1 cellular context compared by ENCODE assay signal in the genomic region with DNA sequence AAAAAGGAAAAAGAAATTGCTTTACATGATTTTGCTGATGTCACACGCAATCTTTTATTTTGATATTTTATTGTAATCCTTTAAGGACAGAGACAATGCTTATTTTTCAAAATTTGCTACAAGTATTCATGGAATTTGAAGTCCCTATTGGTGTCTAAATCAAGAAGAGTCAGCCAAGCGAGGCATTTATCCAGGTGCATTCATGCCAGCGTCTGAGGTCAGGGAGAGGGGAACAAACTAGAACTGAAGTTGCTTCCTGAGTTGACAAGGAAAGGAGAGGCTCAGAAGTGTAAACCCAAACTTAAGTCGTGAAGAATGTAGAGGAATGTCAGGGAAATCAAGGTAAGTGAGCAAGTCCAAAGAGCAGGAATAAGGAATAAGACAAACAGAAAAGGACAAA.
TF ChIP-seq lines count a peak whose summit lies in the region.

No MANE protein-coding gene starts in this region.

TF ChIP-seq in GM23338, 12 proteins besides CTCF, POLR2A, EP300 and RAD21 (continued from another document):
- TF ChIP-seq, protein P1, sequence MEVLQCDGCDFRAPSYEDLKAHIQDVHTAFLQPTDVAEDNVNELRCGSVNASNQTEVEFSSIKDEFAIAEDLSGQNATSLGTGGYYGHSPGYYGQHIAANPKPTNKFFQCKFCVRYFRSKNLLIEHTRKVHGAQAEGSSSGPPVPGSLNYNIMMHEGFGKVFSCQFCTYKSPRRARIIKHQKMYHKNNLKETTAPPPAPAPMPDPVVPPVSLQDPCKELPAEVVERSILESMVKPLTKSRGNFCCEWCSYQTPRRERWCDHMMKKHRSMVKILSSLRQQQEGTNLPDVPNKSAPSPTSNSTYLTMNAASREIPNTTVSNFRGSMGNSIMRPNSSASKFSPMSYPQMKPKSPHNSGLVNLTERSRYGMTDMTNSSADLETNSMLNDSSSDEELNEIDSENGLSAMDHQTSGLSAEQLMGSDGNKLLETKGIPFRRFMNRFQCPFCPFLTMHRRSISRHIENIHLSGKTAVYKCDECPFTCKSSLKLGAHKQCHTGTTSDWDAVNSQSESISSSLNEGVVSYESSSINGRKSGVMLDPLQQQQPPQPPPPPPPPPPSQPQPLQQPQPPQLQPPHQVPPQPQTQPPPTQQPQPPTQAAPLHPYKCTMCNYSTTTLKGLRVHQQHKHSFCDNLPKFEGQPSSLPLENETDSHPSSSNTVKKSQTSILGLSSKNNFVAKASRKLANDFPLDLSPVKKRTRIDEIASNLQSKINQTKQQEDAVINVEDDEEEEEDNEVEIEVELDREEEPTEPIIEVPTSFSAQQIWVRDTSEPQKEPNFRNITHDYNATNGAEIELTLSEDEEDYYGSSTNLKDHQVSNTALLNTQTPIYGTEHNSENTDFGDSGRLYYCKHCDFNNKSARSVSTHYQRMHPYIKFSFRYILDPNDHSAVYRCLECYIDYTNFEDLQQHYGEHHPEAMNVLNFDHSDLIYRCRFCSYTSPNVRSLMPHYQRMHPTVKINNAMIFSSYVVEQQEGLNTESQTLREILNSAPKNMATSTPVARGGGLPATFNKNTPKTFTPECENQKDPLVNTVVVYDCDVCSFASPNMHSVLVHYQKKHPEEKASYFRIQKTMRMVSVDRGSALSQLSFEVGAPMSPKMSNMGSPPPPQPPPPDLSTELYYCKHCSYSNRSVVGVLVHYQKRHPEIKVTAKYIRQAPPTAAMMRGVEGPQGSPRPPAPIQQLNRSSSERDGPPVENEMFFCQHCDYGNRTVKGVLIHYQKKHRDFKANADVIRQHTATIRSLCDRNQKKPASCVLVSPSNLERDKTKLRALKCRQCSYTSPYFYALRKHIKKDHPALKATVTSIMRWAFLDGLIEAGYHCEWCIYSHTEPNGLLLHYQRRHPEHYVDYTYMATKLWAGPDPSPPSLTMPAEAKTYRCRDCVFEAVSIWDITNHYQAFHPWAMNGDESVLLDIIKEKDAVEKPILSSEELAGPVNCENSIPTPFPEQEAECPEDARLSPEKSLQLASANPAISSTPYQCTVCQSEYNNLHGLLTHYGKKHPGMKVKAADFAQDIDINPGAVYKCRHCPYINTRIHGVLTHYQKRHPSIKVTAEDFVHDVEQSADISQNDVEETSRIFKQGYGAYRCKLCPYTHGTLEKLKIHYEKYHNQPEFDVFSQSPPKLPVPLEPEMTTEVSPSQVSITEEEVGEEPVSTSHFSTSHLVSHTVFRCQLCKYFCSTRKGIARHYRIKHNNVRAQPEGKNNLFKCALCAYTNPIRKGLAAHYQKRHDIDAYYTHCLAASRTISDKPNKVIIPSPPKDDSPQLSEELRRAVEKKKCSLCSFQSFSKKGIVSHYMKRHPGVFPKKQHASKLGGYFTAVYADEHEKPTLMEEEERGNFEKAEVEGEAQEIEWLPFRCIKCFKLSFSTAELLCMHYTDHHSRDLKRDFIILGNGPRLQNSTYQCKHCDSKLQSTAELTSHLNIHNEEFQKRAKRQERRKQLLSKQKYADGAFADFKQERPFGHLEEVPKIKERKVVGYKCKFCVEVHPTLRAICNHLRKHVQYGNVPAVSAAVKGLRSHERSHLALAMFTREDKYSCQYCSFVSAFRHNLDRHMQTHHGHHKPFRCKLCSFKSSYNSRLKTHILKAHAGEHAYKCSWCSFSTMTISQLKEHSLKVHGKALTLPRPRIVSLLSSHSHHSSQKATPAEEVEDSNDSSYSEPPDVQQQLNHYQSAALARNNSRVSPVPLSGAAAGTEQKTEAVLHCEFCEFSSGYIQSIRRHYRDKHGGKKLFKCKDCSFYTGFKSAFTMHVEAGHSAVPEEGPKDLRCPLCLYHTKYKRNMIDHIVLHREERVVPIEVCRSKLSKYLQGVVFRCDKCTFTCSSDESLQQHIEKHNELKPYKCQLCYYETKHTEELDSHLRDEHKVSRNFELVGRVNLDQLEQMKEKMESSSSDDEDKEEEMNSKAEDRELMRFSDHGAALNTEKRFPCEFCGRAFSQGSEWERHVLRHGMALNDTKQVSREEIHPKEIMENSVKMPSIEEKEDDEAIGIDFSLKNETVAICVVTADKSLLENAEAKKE (CRISPR knock-in tag; IDR thresholded peaks at IDR 0.05): no peak
- TF ChIP-seq ZNF114 (CRISPR knock-in tag; IDR thresholded peaks at IDR 0.05): no peak
